8 cellular contexts compared by ENCODE assay signal in genomic region chr1:159005676-159006075, GRCh38. TPM values are rescaled to one million over a fixed set of nuclear protein-coding genes. Genes with fewer than 3 reads are reported as not detected.
DNase-seq lines count a peak whose midpoint lies in the region; TF ChIP-seq lines count a peak whose summit lies in the region.

No MANE protein-coding gene starts in this region.

- peak overlapping the region; percentile 69 for H3K4me2 ChIP-seq in neural progenitor cell

- H3K36me3 Mint-ChIP-seq in neural progenitor cell, result no peaks in the 10 kb centered on the region
- H3K36me3 Mint-ChIP-seq in CD8-positive, alpha-beta memory T cell, result peaks cover 3 to 11% (median 4%) of the 10 kb centered on the region in 3 donors

- TF ChIP-seq CTCF in fibroblast of pulmonary artery (IDR thresholded peaks at IDR 0.05; ENCODE audit: low read length, missing control alignments) (no peak), neural progenitor cell (IDR thresholded peaks at IDR 0.05) (no peak)

- DNase-seq in CMK (ENCODE audit: low read depth) (peak; percentile 55), NT2/D1 (ENCODE audit: low read depth, low spot score) (peak; percentile 57), fibroblast of pulmonary artery (ENCODE audit: low read depth) (peak; percentile 83), neural progenitor cell (ENCODE audit: low spot score) (peak; percentile 53), KG1 (lab: John Stamatoyannopoulos, UW) (no peak), NCI-H1105 (lab: John Stamatoyannopoulos, UW) (no peak), NCI-H1694 (lab: John Stamatoyannopoulos, UW) (no peak)
- no peak for DNase-seq in CD8-positive, alpha-beta memory T cell

- no peaks in the 10 kb centered on the region for H3K9me3 ChIP-seq in NT2/D1 (ENCODE audit: insufficient read depth, low read length)
- H3K9me3 ChIP-seq in neural progenitor cell (ENCODE audit: low read depth), result no peaks in the 10 kb centered on the region
- H3K9me3 ChIP-seq in CD8-positive, alpha-beta memory T cell (ENCODE audit: low read length), result no peaks in the 10 kb centered on the region

- CTCF ChIA-PET in CD8-positive, alpha-beta memory T cell (lab: Charles Lee), result no interaction called here

- H3K4me3 Mint-ChIP-seq in neural progenitor cell, result no peak overlapping the region
- H3K4me3 Mint-ChIP-seq in CD8-positive, alpha-beta memory T cell, result peak overlapping the region in 1 of 7 donors; percentile 3

- H3K27me3 Mint-ChIP-seq in neural progenitor cell (ENCODE audit: insufficient read depth, low read depth), result peaks cover 2% of the 10 kb centered on the region
- no peaks in the 10 kb centered on the region for H3K27me3 Mint-ChIP-seq in CD8-positive, alpha-beta memory T cell

- H3K9me3 Mint-ChIP-seq in neural progenitor cell, result no peaks in the 10 kb centered on the region
- H3K9me3 Mint-ChIP-seq in CD8-positive, alpha-beta memory T cell, result no peaks in the 10 kb centered on the region

- H3K9ac ChIP-seq in NT2/D1 (ENCODE audit: insufficient read length, low read depth), result peak overlapping the region; percentile 63
- H3K9ac ChIP-seq in neural progenitor cell, result no peak overlapping the region

- H3K4me1 ChIP-seq in NT2/D1 (ENCODE audit: insufficient read depth, insufficient read length) (peaks cover 5% of the 10 kb centered on the region), neural progenitor cell (peaks cover 27% of the 10 kb centered on the region)
- H3K4me1 ChIP-seq in CD8-positive, alpha-beta memory T cell (ENCODE audit: insufficient read depth, low read length), result peaks cover 13% of the 10 kb centered on the region

- peak overlapping the region; percentile 19 for H3K4me3 ChIP-seq in NT2/D1 (ENCODE audit: insufficient read length, low read depth)
- H3K4me3 ChIP-seq in fibroblast of pulmonary artery (replicated peaks; ENCODE audit: low read depth, low read length), result peak overlapping the region; percentile 10
- peak overlapping the region; percentile 29 for H3K4me3 ChIP-seq in neural progenitor cell
- H3K4me3 ChIP-seq in CD8-positive, alpha-beta memory T cell (ENCODE audit: low read length), result no peak overlapping the region

- H3K36me3 ChIP-seq in NT2/D1 (ENCODE audit: insufficient read depth, insufficient read length, low read length) (no peaks in the 10 kb centered on the region), neural progenitor cell (no peaks in the 10 kb centered on the region)
- H3K36me3 ChIP-seq in CD8-positive, alpha-beta memory T cell (ENCODE audit: insufficient read depth, low read length), result no peaks in the 10 kb centered on the region

- peak overlapping the region; percentile 71 for H3K27ac ChIP-seq in neural progenitor cell
- no peak overlapping the region for H3K27ac ChIP-seq in CD8-positive, alpha-beta memory T cell (ENCODE audit: low read depth, low read length)

- no peaks in the 10 kb centered on the region for H3K79me2 ChIP-seq in neural progenitor cell (ENCODE audit: low read depth)

- peak overlapping the region; percentile 84 for H2AFZ ChIP-seq in neural progenitor cell (replicated peaks)

- H3K27me3 ChIP-seq in NT2/D1 (ENCODE audit: insufficient read depth, insufficient read length), result no peaks in the 10 kb centered on the region
- H3K27me3 ChIP-seq in neural progenitor cell, result no peaks in the 10 kb centered on the region
- no peaks in the 10 kb centered on the region for H3K27me3 ChIP-seq in CD8-positive, alpha-beta memory T cell (ENCODE audit: insufficient read depth, low read length, poor library complexity, severe bottlenecking)

- no peaks in the 10 kb centered on the region for H4K20me1 ChIP-seq in neural progenitor cell (ENCODE audit: low read depth)

- H3K27ac Mint-ChIP-seq in neural progenitor cell, result no peak overlapping the region
- peak overlapping the region in 2 of 8 donors; percentile 53 to 64 for H3K27ac Mint-ChIP-seq in CD8-positive, alpha-beta memory T cell

- peaks cover 22% of the 10 kb centered on the region for H3F3A ChIP-seq in neural progenitor cell (ENCODE audit: low read depth)

- H3K4me1 Mint-ChIP-seq in neural progenitor cell, result peaks cover 14% of the 10 kb centered on the region
- H3K4me1 Mint-ChIP-seq in CD8-positive, alpha-beta memory T cell, result peaks cover 31 to 44% (median 41%) of the 10 kb centered on the region in 3 donors

- POLR2A ChIA-PET in CD8-positive, alpha-beta memory T cell (lab: Charles Lee), result no interaction called here

RNA-seq across cellular contexts. Expression of gene IFI16, which starts 4.0 kb away (rescaled TPM):
- total RNA-seq in neural progenitor cell (ENCODE audit: low replicate concordance), result 4.0 and 5.4 TPM in 2 replicates
- 100 to 1,000 TPM; 175 to 186 TPM for total RNA-seq in CD8-positive, alpha-beta memory T cell
- 126 TPM for polyA plus RNA-seq in CD8-positive, alpha-beta memory T cell

Comparison
In these comparisons a context has a peak if more than half of its experiments do, and no peak if none do; other contexts are left out.
1. DNase-seq: peak in CMK (single experiment), NT2/D1 (single experiment), fibroblast of pulmonary artery (single experiment) and neural progenitor cell (single experiment); none in KG1 (single experiment), NCI-H1105 (single experiment), NCI-H1694 (single experiment) and CD8-positive, alpha-beta memory T cell (0 of 5).
2. RNA of gene IFI16, which starts 4.0 kb away (total RNA-seq): 175 to 186 TPM in CD8-positive, alpha-beta memory T cell; 4.0 to 5.4 TPM in neural progenitor cell; every median in the first group is over 10 times any median in the second.